ENCODE assay signal across 17 cellular contexts in the genomic region with DNA sequence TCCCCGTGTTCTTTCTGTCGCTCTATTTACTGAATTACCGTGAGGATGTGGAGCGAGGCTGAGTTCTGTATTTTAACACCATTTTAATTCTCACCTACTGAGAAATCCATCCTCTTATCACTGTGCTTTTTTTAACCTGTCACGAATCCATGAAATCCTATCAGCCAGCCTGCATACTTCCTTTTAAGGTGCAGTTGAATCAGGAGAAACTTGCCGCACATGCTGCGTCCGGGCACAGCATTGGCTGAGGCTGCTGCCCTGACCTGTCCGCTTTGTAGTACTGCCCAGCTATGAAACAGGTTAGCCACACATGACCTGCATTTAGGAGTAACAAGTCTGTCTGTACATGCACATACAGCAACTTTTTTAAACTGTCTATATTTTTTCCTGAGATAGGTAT.
DNase-seq lines count a peak whose midpoint lies in the region; ATAC-seq and TF ChIP-seq lines count a peak whose summit lies in the region.
"Had no signal": no experiment of that assay in that cellular context is flagged by ENCODE, and none has a peak within 500 bp of the region (broad histone marks: within the 10 kb centered on the region; RNA-seq: fewer than 3 reads in every experiment).

No MANE protein-coding gene starts in this region.

- WGBS in sigmoid colon, 2 donors: 87 to 91% methylated on average over 9 of the region's 9 CpGs

- H3K27me3 ChIP-seq in right atrium auricular region (no peaks in the 10 kb centered on the region), sigmoid colon (no peaks in the 10 kb centered on the region), vagina (no peaks in the 10 kb centered on the region)
- H3K27me3 ChIP-seq: BLaER1, SJSA1 had no signal

- peak overlapping the region; percentile 86 to 87 for H3K27ac ChIP-seq in right atrium auricular region
- H3K27ac ChIP-seq in sigmoid colon: peak overlapping the region; percentile 19 to 75 (median 59)
- peak overlapping the region; percentile 74 for H3K27ac ChIP-seq in vagina
- H3K27ac ChIP-seq: BLaER1, SJSA1 had no signal

- H3K4me1 ChIP-seq in right atrium auricular region: peaks cover 0 to 54% of the 10 kb centered on the region in 2 donors
- H3K4me1 ChIP-seq in sigmoid colon: peaks cover 0 to 40% (median 34%) of the 10 kb centered on the region in 4 donors
- H3K4me1 ChIP-seq in vagina: peaks cover 65% of the 10 kb centered on the region

- intact Hi-C loops in left cardiac atrium (cut with DNase I): no loop called here
- intact Hi-C loops in Right ventricle myocardium superior (cut with DNase I): no loop called here
- intact Hi-C loops in sigmoid colon (cut with DNase I): no loop called here
- intact Hi-C loops in vagina (cut with DNase I): no loop called here

- H3K36me3 ChIP-seq in right atrium auricular region: no peaks in the 10 kb centered on the region
- H3K36me3 ChIP-seq in sigmoid colon: no peaks in the 10 kb centered on the region
- H3K36me3 ChIP-seq in vagina: no peaks in the 10 kb centered on the region
- H3K36me3 ChIP-seq: BLaER1 had no signal

- TF ChIP-seq EP300 in sigmoid colon (IDR thresholded peaks at IDR 0.05): no peak

- H3K4me3 ChIP-seq in right atrium auricular region (peak overlapping the region in 1 of 2 donors; percentile 12), sigmoid colon (no peak overlapping the region), vagina (no peak overlapping the region)
- H3K4me3 ChIP-seq: BLaER1, SJSA1 had no signal

- TF ChIP-seq CTCF in right atrium auricular region (IDR thresholded peaks at IDR 0.05) (no peak), sigmoid colon (IDR thresholded peaks at IDR 0.05) (no peak), vagina (IDR thresholded peaks at IDR 0.05) (no peak)

- DNase-seq in left cardiac atrium (no peak), Right ventricle myocardium superior (no peak), right atrium auricular region (ENCODE audit: low spot score) (no peak), sigmoid colon (no peak), vagina (ENCODE audit: extremely low spot score in 2 of 2) (peak in 1 of 2 donors; percentile 79), NCI-H146 treated with DMSO at 0.1 percent for 48 hours (lab: John Stamatoyannopoulos, UW; ENCODE audit: unreplicated experiment) (no peak), HUDEP-2 (lab: John Stamatoyannopoulos, UW; ENCODE audit: unreplicated experiment in 76 of 76) (no peak)
- DNase-seq: activated CD4-positive, alpha-beta T cell treated with anti-CD3 and anti-CD28 coated beads, Interleukin-2, amount 50 U/mL, for 1 hour; activated CD8-positive, alpha-beta memory T cell treated with anti-CD3 and anti-CD28 coated beads, Interleukin-2, amount 50 U/mL, for 4 hours; central memory CD4-positive, alpha-beta T cell; NCI-H526 treated with DMSO at 0.1 percent for 48 hours; stimulated activated CD4-positive, alpha-beta T cell treated with anti-CD3 and anti-CD28 coated beads, Interleukin-15, amount 100 ng/mL, for 24 hours had no signal

- ATAC-seq in left cardiac atrium: peak; percentile 31 to 49
- no peak for ATAC-seq in Right ventricle myocardium superior (ENCODE audit: poor library complexity)
- no peak for ATAC-seq in HG02884 (IDR thresholded peaks at IDR 0.05; ENCODE audit: unreplicated experiment)
- ATAC-seq: natural killer cell treated with Interleukin-12 subunit alpha and Interleukin-12 subunit beta and Interleukin-15 and Interleukin-18, amount 100 ng/mL, for 72 hours; stimulated activated effector memory CD8-positive, alpha-beta T cell treated with anti-CD3 and anti-CD28 coated beads, Interleukin-12 subunit alpha, Interleukin-12 subunit beta, amount 100 ng/mL, for 72 hours had no signal

- no peaks in the 10 kb centered on the region for H3K9me3 ChIP-seq in right atrium auricular region
- H3K9me3 ChIP-seq in sigmoid colon: no peaks in the 10 kb centered on the region
- no peaks in the 10 kb centered on the region for H3K9me3 ChIP-seq in vagina
- H3K9me3 ChIP-seq: BLaER1, SJSA1 had no signal

- TF ChIP-seq POLR2A in sigmoid colon (IDR thresholded peaks at IDR 0.05) (no peak), vagina (IDR thresholded peaks at IDR 0.05) (no peak)

Comparison
In these comparisons a context has a peak if more than half of its experiments do, and no peak if none do; other contexts are left out.
1. ATAC-seq: peak in left cardiac atrium (2 of 2); none in Right ventricle myocardium superior (single experiment) and HG02884 (single experiment).
2. Peak in every context shown above with its lines, with median percentiles within 50 percentile points of each other: H3K27ac ChIP-seq.